Comparison of ENCODE assay signal across 22 cellular contexts in genomic region chr3:11627612-11628011, GRCh38.
"Had no signal": no experiment of that assay in that cellular context is flagged by ENCODE, and none has a peak within 500 bp of the region (broad histone marks: within the 10 kb centered on the region; RNA-seq: fewer than 3 reads in every experiment).

No MANE protein-coding gene starts in this region.

- H3K9me3 ChIP-seq: heart left ventricle, neutrophil, psoas muscle, right lobe of liver, stomach, uterus had no signal

- H3K27me3 ChIP-seq: heart left ventricle, neutrophil, right lobe of liver, stomach, uterus had no signal

- H3K27ac Mint-ChIP-seq: stimulated activated memory B cell treated with anti-CD40 and anti-IgM and Interleukin-4, amounts not matched to agents 10 μg/mL and 1 μg/mL and 100 μg/mL, for 72 hours; type B pancreatic cell had no signal

- H3K27me3 Mint-ChIP-seq: naive thymus-derived CD8-positive, alpha-beta T cell; stimulated activated memory B cell treated with anti-CD40 and anti-IgM and Interleukin-4, amounts not matched to agents 10 μg/mL and 1 μg/mL and 100 μg/mL, for 72 hours; type B pancreatic cell had no signal

- H3K9me3 Mint-ChIP-seq: naive thymus-derived CD8-positive, alpha-beta T cell; stimulated activated memory B cell treated with anti-CD40 and anti-IgM and Interleukin-4, amounts not matched to agents 10 μg/mL and 1 μg/mL and 100 μg/mL, for 72 hours; type B pancreatic cell had no signal

- DNase-seq: effector CD8-positive, alpha-beta T cell; heart left ventricle; hippocampal formation; kidney glomerular epithelial cell; mammary epithelial cell; naive thymus-derived CD8-positive, alpha-beta T cell; psoas muscle; retina; right lobe of liver; stimulated activated CD4-positive, alpha-beta T cell treated with anti-CD3 and anti-CD28 coated beads, Interleukin-4, amount 100 ng/mL, for 1 hour; stimulated activated CD8-positive, alpha-beta memory T cell treated with anti-CD3 and anti-CD28 coated beads, Interleukin-4, amount 100 ng/mL, for 48 hours; stomach; substantia nigra; uterus had no signal

- FAIRE-seq: frontal cortex, islet of Langerhans had no signal

- ATAC-seq: esophagus mucosa; heart left ventricle; left lobe of liver; naive thymus-derived CD8-positive, alpha-beta T cell; psoas muscle; right lobe of liver; stimulated activated memory B cell treated with anti-CD40 and anti-IgM and Interleukin-4, amounts not matched to agents 10 μg/mL and 1 μg/mL and 100 μg/mL, for 72 hours had no signal

- H3K4me3 Mint-ChIP-seq: stimulated activated memory B cell treated with anti-CD40 and anti-IgM and Interleukin-4, amounts not matched to agents 10 μg/mL and 1 μg/mL and 100 μg/mL, for 72 hours; type B pancreatic cell had no signal

- H3K36me3 ChIP-seq: neutrophil, right lobe of liver, stomach, uterus had no signal

- H3K4me3 ChIP-seq: coronary artery, heart left ventricle, psoas muscle, right lobe of liver, stomach, uterus had no signal

- H3K36me3 Mint-ChIP-seq: stimulated activated memory B cell treated with anti-CD40 and anti-IgM and Interleukin-4, amounts not matched to agents 10 μg/mL and 1 μg/mL and 100 μg/mL, for 72 hours had no signal

- H3K27ac ChIP-seq: coronary artery, heart left ventricle, neutrophil, psoas muscle, right lobe of liver, stomach, uterus had no signal
